In genomic region chr16:15776572-15776971, GRCh38 we compare ENCODE assay signal across 32 cellular contexts.
"Had no signal": no experiment of that assay in that cellular context is flagged by ENCODE, and none has a peak within 500 bp of the region (broad histone marks: within the 10 kb centered on the region; RNA-seq: fewer than 3 reads in every experiment).

No MANE protein-coding gene starts in this region.

- H3K27me3 ChIP-seq: body of pancreas, breast epithelium, MG63, Peyer's patch had no signal

- H3K4me1 ChIP-seq: body of pancreas, breast epithelium, Peyer's patch had no signal

- H3K9me3 ChIP-seq: body of pancreas, breast epithelium, MG63, Peyer's patch had no signal

- H3K36me3 ChIP-seq: breast epithelium, MG63, Peyer's patch had no signal

- H3K27ac ChIP-seq: body of pancreas, breast epithelium, VCaP had no signal

- ATAC-seq: activated CD8-positive, alpha-beta T cell treated with anti-CD3 and anti-CD28 coated beads for 36 hours; body of pancreas; PC-3 had no signal

- DNase-seq: activated B cell treated with CpG ODN at 0.5 μM for 24 hours; activated CD4-positive, alpha-beta T cell treated with anti-CD3 and anti-CD28 coated beads for 48 hours; activated CD4-positive, alpha-beta T cell treated with anti-CD3 and anti-CD28 coated beads, Interleukin-2, amount 50 U/mL, for 4 hours; activated CD4-positive, CD25-positive, alpha-beta regulatory T cell treated with anti-CD3 and anti-CD28 coated beads, Interleukin-2, amount 50 U/mL, for 72 hours; activated CD8-positive, alpha-beta T cell treated with anti-CD3 and anti-CD28 coated beads for 36 hours; activated gamma-delta T cell; activated naive CD4-positive, alpha-beta T cell treated with Interleukin-2 at 50 U/mL for 16 hours; activated naive CD8-positive, alpha-beta T cell treated with anti-CD3 and anti-CD28 coated beads, Interleukin-2, amount 10 ng/mL, durations not matched to agents 7 days and 5 days; activated T-cell treated with anti-CD3 and anti-CD28 coated beads, Interleukin-2, amount 50 U/mL, for 24 hours; amygdala; body of pancreas; Kasumi-1; KG1; NCI-H1048; NCI-H1105 treated with DMSO at 0.1 percent for 48 hours; NCI-H1436; NCI-H1694; NCI-H1930; NCI-H2081 treated with DMSO at 0.1 percent for 48 hours; NCI-H345; NCI-H524 treated with DMSO at 0.1 percent for 48 hours; Peyer's patch; RPMI8226; SHP77 treated with DMSO at 0.1 percent for 48 hours; SW 1271; T-helper 1 cell; T-helper 2 cell; T-helper 9 cell had no signal

- H3K4me3 ChIP-seq: body of pancreas, breast epithelium, MG63, Peyer's patch had no signal
